In genomic region chr18:67132919-67133318, GRCh38 we compare ENCODE assay signal across 23 cellular contexts.
A peak's percentile ranks its signal among the peaks of the same experiment; 100 is the strongest.
DNase-seq lines count a peak whose midpoint lies in the region; ATAC-seq and TF ChIP-seq lines count a peak whose summit lies in the region.
"Had no signal": no experiment of that assay in that cellular context is flagged by ENCODE, and none has a peak within 500 bp of the region (broad histone marks: within the 10 kb centered on the region; RNA-seq: fewer than 3 reads in every experiment).

No MANE protein-coding gene starts in this region.

- TF ChIP-seq CTCF in mesothelial cell of epicardium (IDR thresholded peaks at IDR 0.05; ENCODE audit: unreplicated experiment) = no peak

- no peak overlapping the region for H3K27ac Mint-ChIP-seq in mesothelial cell of epicardium
- H3K27ac Mint-ChIP-seq: activated T-helper 2 cell treated with anti-CD3 and anti-CD28 coated beads, Interferon-gamma antibody, Interleukin-2, Interleukin-4, amounts not matched to agents 10 μg/mL and 5 μg/mL and 100 μg/mL, durations not matched to agents 14 hours and 24 hours and 36 hours; IgD-negative memory B cell; neural progenitor cell; stimulated activated naive CD8-positive, alpha-beta T cell treated with anti-CD3 and anti-CD28 coated beads, Interleukin-15, Interleukin-2, amounts not matched to agents 100 ng/mL and 50 ng/mL, for 24 hours had no signal

- no peak for ATAC-seq in GM19351 (IDR thresholded peaks at IDR 0.05; ENCODE audit: unreplicated experiment)
- ATAC-seq: psoas muscle had no signal

- DNase-seq in DMS53 (lab: John Stamatoyannopoulos, UW) = peak; percentile 84
- DNase-seq in NCI-H1436 treated with DMSO at 0.1 percent for 48 hours (lab: John Stamatoyannopoulos, UW) = peak; percentile 81
- peak; percentile 29 for DNase-seq in NCI-H2196 (lab: John Stamatoyannopoulos, UW; ENCODE audit: unreplicated experiment)
- peak; percentile 84 to 85 for DNase-seq in SHP77 (lab: John Stamatoyannopoulos, UW)
- no peak for DNase-seq in ecto neural progenitor cell (ENCODE audit: low spot score)
- DNase-seq in mesothelial cell of epicardium (ENCODE audit: low spot score in 2 of 2, unreplicated experiment in 2 of 2) = no peak
- no peak for DNase-seq in NCI-H524 treated with DMSO at 0.1 percent for 48 hours (lab: John Stamatoyannopoulos, UW)
- DNase-seq: activated CD4-positive, alpha-beta T cell treated with anti-CD3 and anti-CD28 coated beads, Interleukin-2, amount 50 U/mL, for 1 hour; C1 segment of cervical spinal cord; GF-D8; GOT3; head of caudate nucleus; left ventricle myocardium inferior; psoas muscle; Right ventricle myocardium superior; small intestine; stimulated activated CD4-positive, alpha-beta T cell treated with anti-CD3 and anti-CD28 coated beads, Interleukin-4, amount 100 ng/mL, for 1 hour; transverse colon had no signal

- no peak overlapping the region for H3K4me3 Mint-ChIP-seq in mesothelial cell of epicardium
- H3K4me3 Mint-ChIP-seq: IgD-negative memory B cell; neural progenitor cell; stimulated activated naive CD8-positive, alpha-beta T cell treated with anti-CD3 and anti-CD28 coated beads, Interleukin-15, Interleukin-2, amounts not matched to agents 100 ng/mL and 50 ng/mL, for 24 hours had no signal

- no peaks in the 10 kb centered on the region for H3K36me3 Mint-ChIP-seq in mesothelial cell of epicardium
- H3K36me3 Mint-ChIP-seq: IgD-negative memory B cell had no signal

- H3K9me3 Mint-ChIP-seq in mesothelial cell of epicardium = peaks cover 7% of the 10 kb centered on the region
- H3K9me3 Mint-ChIP-seq: activated T-helper 2 cell treated with anti-CD3 and anti-CD28 coated beads, Interferon-gamma antibody, Interleukin-2, Interleukin-4, amounts not matched to agents 10 μg/mL and 5 μg/mL and 100 μg/mL, durations not matched to agents 14 hours and 24 hours and 36 hours; stimulated activated naive CD8-positive, alpha-beta T cell treated with anti-CD3 and anti-CD28 coated beads, Interleukin-15, Interleukin-2, amounts not matched to agents 100 ng/mL and 50 ng/mL, for 24 hours had no signal

- H3K27me3 Mint-ChIP-seq in mesothelial cell of epicardium (ENCODE audit: low read depth) = no peaks in the 10 kb centered on the region
- H3K27me3 Mint-ChIP-seq: IgD-negative memory B cell; stimulated activated naive CD8-positive, alpha-beta T cell treated with anti-CD3 and anti-CD28 coated beads, Interleukin-15, Interleukin-2, amounts not matched to agents 100 ng/mL and 50 ng/mL, for 24 hours had no signal

- peaks cover 44% of the 10 kb centered on the region for H3K4me1 Mint-ChIP-seq in mesothelial cell of epicardium
- H3K4me1 Mint-ChIP-seq: IgD-negative memory B cell had no signal

Comparison
In these comparisons a context has a peak if more than half of its experiments do, and no peak if none do; other contexts are left out.
1. DNase-seq: peak in DMS53 (single experiment), NCI-H1436 treated with DMSO at 0.1 percent for 48 hours (single experiment), NCI-H2196 (single experiment) and SHP77 (2 of 2); none in ecto neural progenitor cell (single experiment), mesothelial cell of epicardium (0 of 2) and NCI-H524 treated with DMSO at 0.1 percent for 48 hours (single experiment).